ENCODE assay signal across 18 cellular contexts in genomic region chr3:23602895-23603443, GRCh38.
DNase-seq lines count a peak whose midpoint lies in the region; ATAC-seq and TF ChIP-seq lines count a peak whose summit lies in the region.
"Had no signal": no experiment of that assay in that cellular context is flagged by ENCODE, and none has a peak within 500 bp of the region (broad histone marks: within the 10 kb centered on the region; RNA-seq: fewer than 3 reads in every experiment).

No MANE protein-coding gene starts in this region.

- H3K79me2 ChIP-seq in neural progenitor cell (ENCODE audit: low read depth): no peaks in the 10 kb centered on the region

- H3K36me3 ChIP-seq in neural progenitor cell: no peaks in the 10 kb centered on the region
- H3K36me3 ChIP-seq: BE2C, Peyer's patch, SJCRH30 had no signal

- H3K27me3 ChIP-seq in neural progenitor cell: no peaks in the 10 kb centered on the region
- H3K27me3 ChIP-seq: BE2C, Peyer's patch, SJCRH30 had no signal

- peaks cover 9% of the 10 kb centered on the region for H3F3A ChIP-seq in neural progenitor cell (ENCODE audit: low read depth)

- peaks cover 29% of the 10 kb centered on the region for H3K4me1 ChIP-seq in neural progenitor cell
- H3K4me1 ChIP-seq: BE2C, Peyer's patch had no signal

- no peaks in the 10 kb centered on the region for H3K36me3 Mint-ChIP-seq in WTC11
- peaks cover 4% of the 10 kb centered on the region for H3K36me3 Mint-ChIP-seq in neural progenitor cell
- H3K36me3 Mint-ChIP-seq in activated naive CD4-positive, alpha-beta T cell treated with anti-CD3 and anti-CD28 coated beads, Interleukin-2, amount 50 U/mL, for 72 hours: no peaks in the 10 kb centered on the region

- H4K20me1 ChIP-seq in neural progenitor cell (ENCODE audit: low read depth): no peaks in the 10 kb centered on the region

- H3K27me3 Mint-ChIP-seq in WTC11 (ENCODE audit: low read depth): no peaks in the 10 kb centered on the region
- peaks cover 8% of the 10 kb centered on the region for H3K27me3 Mint-ChIP-seq in neural progenitor cell (ENCODE audit: insufficient read depth, low read depth)

- CTCF ChIA-PET in WTC11 (lab: Charles Lee): interaction anchor here (1.5 kb wide), 1 partner anchor 10 kb away, joined by 4 read pairs; no protein-coding TSS in a partner anchor

- no peak overlapping the region for H3K9ac ChIP-seq in neural progenitor cell

- POLR2A ChIA-PET in WTC11 (lab: Charles Lee): no interaction called here

- H3K27ac ChIP-seq in neural progenitor cell: no peak overlapping the region
- H3K27ac ChIP-seq: Peyer's patch, SJCRH30 had no signal

- DNase-seq in NCI-H748 (lab: John Stamatoyannopoulos, UW; ENCODE audit: unreplicated experiment) (peak; percentile 25), NCI-H748 treated with DMSO at 0.1 percent for 48 hours (lab: John Stamatoyannopoulos, UW) (no peak), NCI-H146 (lab: John Stamatoyannopoulos, UW) (peak; percentile 65), WTC11 (ENCODE audit: low spot score) (peak; percentile 29), neural progenitor cell (ENCODE audit: low spot score) (peak; percentile 27)
- no peak for DNase-seq in activated naive CD4-positive, alpha-beta T cell treated with anti-CD3 and anti-CD28 coated beads, Interleukin-2, amount 50 U/mL, for 72 hours (ENCODE audit: low spot score in 2 of 2)
- DNase-seq: BE2C, DMS79, MM.1S, NCI-H1048, NCI-H1436 treated with DMSO at 0.1 percent for 48 hours, NCI-H2029 treated with DMSO at 0.1 percent for 48 hours, NCI-H226, NCI-H526, Peyer's patch had no signal

- H3K4me2 ChIP-seq in neural progenitor cell: peak overlapping the region; percentile 24

- H3K4me3 Mint-ChIP-seq in WTC11 (no peak overlapping the region), neural progenitor cell (no peak overlapping the region)

- no peaks in the 10 kb centered on the region for H3K9me3 Mint-ChIP-seq in WTC11
- no peaks in the 10 kb centered on the region for H3K9me3 Mint-ChIP-seq in neural progenitor cell
- H3K9me3 Mint-ChIP-seq in activated naive CD4-positive, alpha-beta T cell treated with anti-CD3 and anti-CD28 coated beads, Interleukin-2, amount 50 U/mL, for 72 hours: no peaks in the 10 kb centered on the region

- no peak overlapping the region for H2AFZ ChIP-seq in neural progenitor cell (replicated peaks)

- TF ChIP-seq CTCF in WTC11 (IDR thresholded peaks at IDR 0.05) (no peak), neural progenitor cell (IDR thresholded peaks at IDR 0.05) (no peak)

- ATAC-seq in WTC11 (peak; percentile 64), HG03469 (IDR thresholded peaks at IDR 0.05; ENCODE audit: unreplicated experiment) (no peak)
- no peak for ATAC-seq in activated naive CD4-positive, alpha-beta T cell treated with anti-CD3 and anti-CD28 coated beads, Interleukin-2, amount 50 U/mL, for 72 hours
- ATAC-seq: K562 had no signal

- H3K4me1 Mint-ChIP-seq in WTC11 (peaks cover 33% of the 10 kb centered on the region), neural progenitor cell (peaks cover 18% of the 10 kb centered on the region)

- H3K4me3 ChIP-seq in neural progenitor cell: no peak overlapping the region
- H3K4me3 ChIP-seq: K562, Peyer's patch, SJCRH30 had no signal

- H3K27ac Mint-ChIP-seq in WTC11 (no peak overlapping the region), neural progenitor cell (no peak overlapping the region)
- no peak overlapping the region for H3K27ac Mint-ChIP-seq in activated naive CD4-positive, alpha-beta T cell treated with anti-CD3 and anti-CD28 coated beads, Interleukin-2, amount 50 U/mL, for 72 hours

- H3K9me3 ChIP-seq in neural progenitor cell (ENCODE audit: low read depth): no peaks in the 10 kb centered on the region
- H3K9me3 ChIP-seq: BE2C, Peyer's patch, SJCRH30 had no signal

TF ChIP-seq in WTC11, 78 proteins besides CTCF, POLR2A, EP300 and RAD21:
- no peak for TF ChIP-seq ZNF317 (CRISPR knock-in tag; IDR thresholded peaks at IDR 0.05; ENCODE audit: borderline replicate concordance, low read depth)
- no peak for TF ChIP-seq FOXJ3 (CRISPR knock-in tag; IDR thresholded peaks at IDR 0.05; ENCODE audit: borderline replicate concordance)
- TF ChIP-seq E2F5 (CRISPR knock-in tag; IDR thresholded peaks at IDR 0.05): peak; percentile 34; the same call in 1 of the 2 replicates

Comparison
In these comparisons a context has a peak if more than half of its experiments do, and no peak if none do; other contexts are left out.
1. DNase-seq: peak in NCI-H748 (single experiment), NCI-H146 (single experiment), WTC11 (single experiment) and neural progenitor cell (single experiment); none in NCI-H748 treated with DMSO at 0.1 percent for 48 hours (single experiment) and activated naive CD4-positive, alpha-beta T cell treated with anti-CD3 and anti-CD28 coated beads, Interleukin-2, amount 50 U/mL, for 72 hours (0 of 2).